ENCODE assay signal across 2 cellular contexts in the genomic region with DNA sequence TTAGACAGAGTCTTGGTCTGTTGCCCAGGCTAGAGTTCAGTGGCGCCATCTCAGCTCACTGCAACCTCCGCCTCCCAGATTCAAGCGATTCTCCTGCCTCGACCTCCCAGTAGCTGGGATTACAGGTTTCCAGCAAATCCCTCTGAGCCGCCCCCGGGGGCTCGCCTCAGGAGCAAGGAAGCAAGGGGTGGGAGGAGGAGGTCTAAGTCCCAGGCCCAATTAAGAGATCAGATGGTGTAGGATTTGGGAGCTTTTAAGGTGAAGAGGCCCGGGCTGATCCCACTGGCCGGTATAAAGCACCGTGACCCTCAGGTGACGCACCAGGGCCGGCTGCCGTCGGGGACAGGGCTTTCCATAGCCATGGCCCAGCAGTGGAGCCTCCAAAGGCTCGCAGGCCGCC. TPM values are rescaled to one million over a fixed set of nuclear protein-coding genes. Genes with fewer than 3 reads are reported as not detected.
"Had no signal": no experiment of that assay in that cellular context is flagged by ENCODE, and none has a peak within 500 bp of the region (broad histone marks: within the 10 kb centered on the region; RNA-seq: fewer than 3 reads in every experiment).

A gene (plus strand): TSS at position 301 of the 400 bp plus-strand sequence. CDS start 60 bp downstream, at position 361.

RNA-seq across cellular contexts. Expression of the gene that starts here (rescaled TPM):
- total RNA-seq: G401, GM12878 had no signal
- polyA plus RNA-seq: GM12878 had no signal
